Comparison of ENCODE assay signal across 8 cellular contexts in the genomic region with DNA sequence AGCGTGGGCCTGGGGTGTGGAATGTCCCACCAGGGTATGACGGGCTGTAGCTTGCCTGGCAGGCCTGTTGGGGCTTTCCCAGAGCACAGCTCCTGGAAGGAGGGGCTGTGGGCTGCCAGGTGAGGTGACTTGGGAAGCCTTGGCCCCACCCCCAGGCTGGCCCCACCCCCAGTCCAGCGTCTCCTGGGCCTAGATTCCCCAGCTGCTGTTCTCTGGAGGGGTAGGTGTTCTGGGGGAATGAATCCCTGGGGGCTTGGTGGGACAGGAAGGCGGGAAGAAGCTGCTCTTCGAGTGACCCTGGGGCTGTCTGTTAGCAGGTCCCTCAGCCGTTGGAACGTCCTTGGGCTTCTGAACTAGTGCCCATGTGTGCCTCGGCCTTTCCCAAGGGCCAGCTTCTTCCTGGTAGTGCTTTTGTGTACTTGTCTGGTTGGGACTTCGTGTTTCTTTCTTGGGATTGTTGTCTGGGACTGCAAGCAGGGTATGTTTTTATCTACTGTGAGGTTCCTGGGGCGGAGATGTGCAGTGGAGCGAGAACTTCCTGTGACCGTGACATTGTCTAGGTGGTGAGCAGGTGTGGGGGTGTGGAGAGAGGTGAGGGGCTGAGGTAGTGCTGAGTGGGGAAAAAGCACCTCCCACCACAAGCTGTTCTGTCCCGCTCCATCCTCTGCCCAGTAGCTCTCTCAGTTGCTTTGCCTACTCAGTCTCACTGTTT. TPM values are rescaled to one million over a fixed set of nuclear protein-coding genes. Genes with fewer than 3 reads are reported as not detected.
DNase-seq lines count a peak whose midpoint lies in the region; ATAC-seq and TF ChIP-seq lines count a peak whose summit lies in the region.

No MANE protein-coding gene starts in this region.

- no peak for DNase-seq in activated naive CD4-positive, alpha-beta T cell treated with anti-CD3 and anti-CD28 coated beads, Interleukin-2, amount 10 ng/mL, durations not matched to agents 7 days and 5 days
- DNase-seq in activated naive CD4-positive, alpha-beta T cell treated with Interleukin-2 at 50 U/mL for 16 hours: no peak
- DNase-seq in NCI-H510A treated with DMSO at 0.1 percent for 48 hours (lab: John Stamatoyannopoulos, UW): peak; percentile 62
- DNase-seq in dorsolateral prefrontal cortex: peak in 1 of 10 donors; percentile 36
- no peak for DNase-seq in natural killer cell
- no peak for DNase-seq in DMS114 treated with DMSO at 0.1 percent for 48 hours (lab: John Stamatoyannopoulos, UW; ENCODE audit: unreplicated experiment)
- DNase-seq in hippocampal formation (lab: John Stamatoyannopoulos, UW): no peak

- peak overlapping the region in 16 of 59 donors; percentile 31 to 88 (median 82) for H3K4me3 ChIP-seq in dorsolateral prefrontal cortex

- H3K4me1 Mint-ChIP-seq in activated naive CD4-positive, alpha-beta T cell treated with anti-CD3 and anti-CD28 coated beads, Interleukin-2, amount 10 ng/mL, durations not matched to agents 7 days and 5 days: peaks cover 40% of the 10 kb centered on the region
- H3K4me1 Mint-ChIP-seq in natural killer cell: peaks cover 17 to 31% of the 10 kb centered on the region in 2 donors

- H3K27me3 Mint-ChIP-seq in activated naive CD4-positive, alpha-beta T cell treated with anti-CD3 and anti-CD28 coated beads, Interleukin-2, amount 10 ng/mL, durations not matched to agents 7 days and 5 days: peaks cover 60% of the 10 kb centered on the region
- H3K27me3 Mint-ChIP-seq in natural killer cell (ENCODE audit: low read depth in 2 of 2): peaks cover 7 to 28% of the 10 kb centered on the region in 2 donors

- no peak overlapping the region for H3K27ac Mint-ChIP-seq in activated naive CD4-positive, alpha-beta T cell treated with anti-CD3 and anti-CD28 coated beads, Interleukin-2, amount 10 ng/mL, durations not matched to agents 7 days and 5 days
- H3K27ac Mint-ChIP-seq in natural killer cell: peak overlapping the region in 1 of 2 donors; percentile 68

- H3K36me3 Mint-ChIP-seq in activated naive CD4-positive, alpha-beta T cell treated with anti-CD3 and anti-CD28 coated beads, Interleukin-2, amount 10 ng/mL, durations not matched to agents 7 days and 5 days: no peaks in the 10 kb centered on the region
- no peaks in the 10 kb centered on the region for H3K36me3 Mint-ChIP-seq in natural killer cell

- TF ChIP-seq CTCF in dorsolateral prefrontal cortex (IDR thresholded peaks at IDR 0.05 in 54 of 56, conservative IDR thresholded peaks at IDR 0.05 in 2 of 56; ENCODE audit: low read depth in 1 of 56, partially characterized antibody in 56 of 56): no peak
- no peak for TF ChIP-seq CTCF in natural killer cell (IDR thresholded peaks at IDR 0.05)

- H3K9me3 Mint-ChIP-seq in activated naive CD4-positive, alpha-beta T cell treated with anti-CD3 and anti-CD28 coated beads, Interleukin-2, amount 10 ng/mL, durations not matched to agents 7 days and 5 days: no peaks in the 10 kb centered on the region
- no peaks in the 10 kb centered on the region for H3K9me3 Mint-ChIP-seq in natural killer cell

- peak overlapping the region; percentile 75 for H3K4me3 Mint-ChIP-seq in activated naive CD4-positive, alpha-beta T cell treated with anti-CD3 and anti-CD28 coated beads, Interleukin-2, amount 10 ng/mL, durations not matched to agents 7 days and 5 days
- H3K4me3 Mint-ChIP-seq in natural killer cell: peak overlapping the region; percentile 88

- H3K27ac ChIP-seq in dorsolateral prefrontal cortex: peak overlapping the region; percentile 81 to 99 (median 95)

- H3K27me3 ChIP-seq in dorsolateral prefrontal cortex: no peaks in the 10 kb centered on the region

- ATAC-seq in natural killer cell: no peak
- no peak for ATAC-seq in HG03432 (IDR thresholded peaks at IDR 0.05; ENCODE audit: unreplicated experiment)

- intact Hi-C loops in dorsolateral prefrontal cortex (cut with DNase I): loop anchor here in 1 of 2 donors (5.0 kb wide), 1 partner anchor 141 kb away; the partner anchor contains the start of genes FLOT1 and IER3
- intact Hi-C loops in natural killer cell (cut with micrococcal nuclease): no loop called here

- CTCF ChIA-PET in activated naive CD4-positive, alpha-beta T cell treated with anti-CD3 and anti-CD28 coated beads, Interleukin-2, amount 10 ng/mL, durations not matched to agents 7 days and 5 days (lab: Charles Lee): interaction anchor here (0.9 to 11.6 kb wide), 4 partner anchors 31 to 197 kb away, joined by 3 to 174 read pairs (median 7); partner anchors contain the start of gene VARS2

RNA-seq across cellular contexts. Expression of gene DDR1, which starts 1.4 kb away (rescaled TPM):
- 100 to 1,000 TPM; 100 to 498 (median 195) TPM for total RNA-seq in dorsolateral prefrontal cortex
- 1 to 10 TPM; 2.6 to 7.4 (median 5.2) TPM for total RNA-seq in natural killer cell

RNA-seq across cellular contexts. Expression of gene GTF2H4, which starts 25.1 kb away (rescaled TPM):
- total RNA-seq in dorsolateral prefrontal cortex: 100 to 1,000 TPM in 1 of 120 experiments, 10 to 100 TPM in 119; 24.7 to 107 (median 48.9) TPM
- 10 to 100 TPM; 13.5 to 17.9 (median 15.7) TPM for total RNA-seq in natural killer cell

RNA-seq across cellular contexts. Expression of gene VARS2, which starts 31.1 kb away (rescaled TPM):
- total RNA-seq in dorsolateral prefrontal cortex (10 to 100 TPM; 27.9 to 82.8 (median 48.0) TPM), natural killer cell (10 to 100 TPM; 16.9 to 36.7 (median 24.5) TPM)

RNA-seq across cellular contexts. Expression of gene SFTA2, which starts 49.0 kb away (rescaled TPM):
- total RNA-seq in dorsolateral prefrontal cortex (under 1 TPM in 7 of 120 experiments, not detected in 113; 0.39 to 0.85 (median 0.66) TPM), natural killer cell (not detected)

RNA-seq across cellular contexts. Expression of gene MUCL3, which starts 57.9 kb away (rescaled TPM):
- total RNA-seq in dorsolateral prefrontal cortex (not detected), natural killer cell (not detected)

Comparison
In these comparisons a context has a peak if more than half of its experiments do, and no peak if none do; other contexts are left out.
1. RNA of gene DDR1, which starts 1.4 kb away (total RNA-seq): 100 to 498 TPM in dorsolateral prefrontal cortex; 2.6 to 7.4 TPM in natural killer cell; every median in the first group is over 10 times any median in the second.